Comparison of ENCODE assay signal across 1 cellular context in the genomic region with DNA sequence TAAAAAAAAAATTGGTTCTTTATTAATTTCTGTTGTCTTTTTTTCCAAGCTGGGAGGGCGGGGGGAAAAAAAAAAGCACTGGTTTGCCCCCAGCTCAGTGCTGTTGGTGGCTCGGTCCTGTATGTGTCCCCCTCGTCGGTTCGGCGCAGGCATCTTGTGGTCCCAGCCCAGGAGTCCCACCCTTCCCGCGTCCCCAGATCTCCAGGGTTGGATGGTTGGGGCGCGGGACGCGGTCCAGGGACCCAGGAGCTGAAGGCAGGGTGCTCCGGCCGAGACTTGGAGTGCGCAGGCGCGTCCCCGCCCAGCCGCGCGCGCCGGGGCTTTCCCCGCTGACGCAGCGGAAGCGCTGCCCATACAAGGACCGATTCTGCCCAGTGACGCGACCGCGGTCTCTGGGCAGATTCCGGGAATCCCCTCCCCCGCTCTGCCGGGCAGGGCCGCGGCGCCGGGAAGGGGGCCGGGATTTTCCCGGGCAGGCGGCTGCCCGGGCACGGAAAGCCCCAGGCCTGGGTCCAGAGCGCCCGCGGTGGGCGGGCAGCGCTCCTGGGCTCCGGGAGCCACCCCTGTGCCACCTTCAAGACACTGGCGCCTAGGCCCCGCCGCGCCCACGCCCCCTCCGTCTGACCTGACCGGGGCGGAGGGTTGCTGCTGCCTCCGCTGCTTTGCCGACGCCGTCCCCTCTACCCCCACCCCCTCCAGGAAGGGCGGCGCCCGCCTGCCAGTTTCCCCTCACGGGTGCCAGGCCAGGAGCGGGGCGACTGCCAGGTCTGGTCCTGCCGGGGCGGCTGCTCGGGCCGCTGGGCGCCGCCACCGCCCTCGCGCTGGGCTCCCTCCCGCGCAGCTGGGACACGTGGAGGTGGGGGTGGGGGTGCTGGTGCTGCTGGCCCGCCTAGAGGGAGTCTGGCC.
TF ChIP-seq lines count a peak whose summit lies in the region.

No MANE protein-coding gene starts in this region.

TF ChIP-seq in HepG2, 621 proteins besides CTCF, POLR2A, EP300 and RAD21 (continued from another document):
- TF ChIP-seq, protein P1, sequence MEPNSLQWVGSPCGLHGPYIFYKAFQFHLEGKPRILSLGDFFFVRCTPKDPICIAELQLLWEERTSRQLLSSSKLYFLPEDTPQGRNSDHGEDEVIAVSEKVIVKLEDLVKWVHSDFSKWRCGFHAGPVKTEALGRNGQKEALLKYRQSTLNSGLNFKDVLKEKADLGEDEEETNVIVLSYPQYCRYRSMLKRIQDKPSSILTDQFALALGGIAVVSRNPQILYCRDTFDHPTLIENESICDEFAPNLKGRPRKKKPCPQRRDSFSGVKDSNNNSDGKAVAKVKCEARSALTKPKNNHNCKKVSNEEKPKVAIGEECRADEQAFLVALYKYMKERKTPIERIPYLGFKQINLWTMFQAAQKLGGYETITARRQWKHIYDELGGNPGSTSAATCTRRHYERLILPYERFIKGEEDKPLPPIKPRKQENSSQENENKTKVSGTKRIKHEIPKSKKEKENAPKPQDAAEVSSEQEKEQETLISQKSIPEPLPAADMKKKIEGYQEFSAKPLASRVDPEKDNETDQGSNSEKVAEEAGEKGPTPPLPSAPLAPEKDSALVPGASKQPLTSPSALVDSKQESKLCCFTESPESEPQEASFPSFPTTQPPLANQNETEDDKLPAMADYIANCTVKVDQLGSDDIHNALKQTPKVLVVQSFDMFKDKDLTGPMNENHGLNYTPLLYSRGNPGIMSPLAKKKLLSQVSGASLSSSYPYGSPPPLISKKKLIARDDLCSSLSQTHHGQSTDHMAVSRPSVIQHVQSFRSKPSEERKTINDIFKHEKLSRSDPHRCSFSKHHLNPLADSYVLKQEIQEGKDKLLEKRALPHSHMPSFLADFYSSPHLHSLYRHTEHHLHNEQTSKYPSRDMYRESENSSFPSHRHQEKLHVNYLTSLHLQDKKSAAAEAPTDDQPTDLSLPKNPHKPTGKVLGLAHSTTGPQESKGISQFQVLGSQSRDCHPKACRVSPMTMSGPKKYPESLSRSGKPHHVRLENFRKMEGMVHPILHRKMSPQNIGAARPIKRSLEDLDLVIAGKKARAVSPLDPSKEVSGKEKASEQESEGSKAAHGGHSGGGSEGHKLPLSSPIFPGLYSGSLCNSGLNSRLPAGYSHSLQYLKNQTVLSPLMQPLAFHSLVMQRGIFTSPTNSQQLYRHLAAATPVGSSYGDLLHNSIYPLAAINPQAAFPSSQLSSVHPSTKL (CRISPR knock-in tag; IDR thresholded peaks at IDR 0.05), result peak; percentile 61
